Comparison of ENCODE assay signal across 34 cellular contexts in the genomic region with DNA sequence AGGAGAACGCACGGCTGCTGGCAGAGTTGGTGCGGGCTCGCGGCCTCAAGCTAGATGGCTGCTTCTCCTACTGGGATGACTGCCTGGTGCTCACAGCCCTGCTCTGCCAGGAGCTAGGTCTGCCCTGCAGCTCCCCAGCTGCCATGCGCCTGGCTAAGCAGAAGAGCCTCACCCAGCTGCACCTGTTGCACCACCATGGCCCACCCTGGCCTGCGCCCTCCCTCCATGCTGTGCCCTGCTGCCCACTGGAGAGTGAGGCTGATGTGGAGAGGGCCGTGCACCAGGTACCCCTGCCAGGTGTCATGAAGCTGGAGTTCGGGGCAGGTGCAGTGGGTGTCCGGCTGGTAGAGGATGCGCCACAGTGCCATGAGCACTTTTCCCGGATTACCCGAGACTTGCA. TPM values are rescaled to one million over a fixed set of nuclear protein-coding genes. Genes with fewer than 3 reads are reported as not detected.
"Had no signal": no experiment of that assay in that cellular context is flagged by ENCODE, and none has a peak within 500 bp of the region (broad histone marks: within the 10 kb centered on the region; RNA-seq: fewer than 3 reads in every experiment).

No MANE protein-coding gene starts in this region.

- H3K27ac ChIP-seq: adrenal gland, body of pancreas, epithelial cell of prostate, heart left ventricle had no signal

- H3K36me3 ChIP-seq: adrenal gland, esophagus squamous epithelium, heart left ventricle had no signal

- FAIRE-seq: colon, endometrium, endothelial cell of umbilical vein had no signal

- DNase-seq: activated CD4-positive, alpha-beta memory T cell treated with anti-CD3 and anti-CD28 coated beads for 36 hours; activated CD4-positive, alpha-beta T cell treated with anti-CD3 and anti-CD28 coated beads for 36 hours; activated CD4-positive, alpha-beta T cell treated with anti-CD3 and anti-CD28 coated beads, Interleukin-2, amount 10 ng/mL, durations not matched to agents 24 days and 14 days; activated CD4-positive, CD25-positive, alpha-beta regulatory T cell; activated CD4-positive, CD25-positive, alpha-beta regulatory T cell treated with anti-CD3 and anti-CD28 coated beads, Interleukin-2, amount 50 U/mL, for 72 hours; activated CD8-positive, alpha-beta memory T cell treated with anti-CD3 and anti-CD28 coated beads, Interleukin-2, amount 10 ng/mL, durations not matched to agents 7 days and 5 days; activated CD8-positive, alpha-beta memory T cell treated with anti-CD3 and anti-CD28 coated beads, Interleukin-2, amount 50 U/mL, for 4 hours; activated CD8-positive, alpha-beta T cell treated with anti-CD3 and anti-CD28 coated beads, Interleukin-2, amount 10 ng/mL, durations not matched to agents 7 days and 5 days; activated effector memory CD4-positive, alpha-beta T cell treated with anti-CD3 and anti-CD28 coated beads, Interleukin-2, amount 50 U/mL, for 16 hours; activated naive CD4-positive, alpha-beta T cell treated with anti-CD3 and anti-CD28 coated beads for 36 hours; activated naive CD8-positive, alpha-beta T cell treated with anti-CD3 and anti-CD28 coated beads for 36 hours; activated naive CD8-positive, alpha-beta T cell treated with anti-CD3 and anti-CD28 coated beads, Interleukin-2, amount 50 U/mL, for 24 hours; activated T-cell treated with anti-CD3 and anti-CD28 coated beads, Interleukin-2, amount 50 U/mL, for 1 hour; activated T-cell treated with anti-CD3 and anti-CD28 coated beads, Interleukin-2, amount 50 U/mL, for 48 hours; adrenal gland; amygdala; aorta; body of pancreas; caudate nucleus; cortex of kidney; effector CD8-positive, alpha-beta T cell; esophagus squamous epithelium; foreskin melanocyte; heart left ventricle; T-helper 1 cell; T-helper 2 cell had no signal

- H3K4me3 ChIP-seq: adrenal gland, body of pancreas, esophagus squamous epithelium, heart left ventricle had no signal

- H3K27me3 ChIP-seq: adrenal gland, body of pancreas, esophagus squamous epithelium, heart left ventricle had no signal

- H3K9me3 ChIP-seq: adrenal gland, body of pancreas, esophagus squamous epithelium, heart left ventricle had no signal

RNA-seq across cellular contexts. Expression of a gene that starts 8.0 kb away (rescaled TPM):
- total RNA-seq: fibroblast of villous mesenchyme had no signal

RNA-seq across cellular contexts. Expression of a gene that starts 14.0 kb away (rescaled TPM):
- total RNA-seq: dermis microvascular lymphatic vessel endothelial cell, endothelial cell of umbilical vein, fibroblast of villous mesenchyme had no signal
- polyA plus RNA-seq: fibroblast of lung had no signal

RNA-seq across cellular contexts. Expression of a gene that starts 19.6 kb away (rescaled TPM):
- total RNA-seq: chondrocyte, endothelial cell of umbilical vein, fibroblast of lung, fibroblast of villous mesenchyme had no signal
- polyA plus RNA-seq: endothelial cell of umbilical vein had no signal
